ENCODE assay signal across 8 cellular contexts in genomic region chrX:153609917-153610833, GRCh38. TPM values are rescaled to one million over a fixed set of nuclear protein-coding genes. Genes with fewer than 3 reads are reported as not detected.
DNase-seq lines count a peak whose midpoint lies in the region; ATAC-seq and TF ChIP-seq lines count a peak whose summit lies in the region.

No MANE protein-coding gene starts in this region.

- no peak overlapping the region for H3K27ac ChIP-seq in HCT116 (ENCODE audit: low read depth, low read length)
- peak overlapping the region in 57 of 59 donors; percentile 29 to 90 (median 78) for H3K27ac ChIP-seq in dorsolateral prefrontal cortex
- no peak overlapping the region for H3K27ac ChIP-seq in lung (ENCODE audit: low read depth in 1 of 2, low read length in 1 of 2)

- RAD21 ChIA-PET in HCT116 (lab: Charles Lee; ENCODE audit: low non-redundant PET in 1 of 2, low total read pairs in 2 of 2, uncharacterized antibody in 2 of 2, unreplicated experiment in 2 of 2): no interaction called here

- H3K27me3 ChIP-seq in HCT116 (ENCODE audit: insufficient read depth, low read length) (no peaks in the 10 kb centered on the region), dorsolateral prefrontal cortex (peaks cover 0 to 63% (median 8%) of the 10 kb centered on the region in 45 donors), lung (ENCODE audit: control insufficient read depth, insufficient read depth) (peaks cover 3% of the 10 kb centered on the region)

- no peaks in the 10 kb centered on the region for H3K4me1 Mint-ChIP-seq in Calu3 (ENCODE audit: low read depth, unreplicated experiment)
- peaks cover 10% of the 10 kb centered on the region for H3K4me1 Mint-ChIP-seq in activated CD8-positive, alpha-beta T cell treated with anti-CD3 and anti-CD28 coated beads, Interleukin-2, amount 10 ng/mL, durations not matched to agents 7 days and 5 days (ENCODE audit: low read depth)

- no peaks in the 10 kb centered on the region for H4K20me1 ChIP-seq in HCT116 (ENCODE audit: insufficient read depth)

- no peaks in the 10 kb centered on the region for H3K9me3 Mint-ChIP-seq in Calu3 (ENCODE audit: low read depth, unreplicated experiment)
- no peaks in the 10 kb centered on the region for H3K9me3 Mint-ChIP-seq in activated CD8-positive, alpha-beta T cell treated with anti-CD3 and anti-CD28 coated beads, Interleukin-2, amount 10 ng/mL, durations not matched to agents 7 days and 5 days (ENCODE audit: insufficient read depth)

- no peak for TF ChIP-seq POLR2A in HCT116 (IDR thresholded peaks at IDR 0.05; ENCODE audit: borderline replicate concordance, extremely low read depth, insufficient read depth, insufficient read length)

- H3K9me3 ChIP-seq in HCT116 (ENCODE audit: control insufficient read depth in 1 of 2, insufficient read depth in 1 of 2, low read depth in 1 of 2, low read length in 2 of 2) (no peaks in the 10 kb centered on the region), lung (ENCODE audit: control insufficient read depth in 2 of 2, insufficient read depth in 1 of 2, low read length in 1 of 2) (peaks cover 0 to 6% of the 10 kb centered on the region in 2 donors)

- H3K4me1 ChIP-seq in HCT116 (ENCODE audit: control insufficient read depth in 1 of 2, insufficient read depth in 2 of 2, low read length in 2 of 2) (no peaks in the 10 kb centered on the region), lung (ENCODE audit: control insufficient read depth in 2 of 2, insufficient read depth in 2 of 2, low read length in 2 of 2) (no peaks in the 10 kb centered on the region)

- POLR2A ChIA-PET in HCT116 (lab: Charles Lee): no interaction called here
- POLR2A ChIA-PET in activated CD8-positive, alpha-beta T cell treated with anti-CD3 and anti-CD28 coated beads, Interleukin-2, amount 10 ng/mL, durations not matched to agents 7 days and 5 days (lab: Charles Lee): no interaction called here

- CTCF ChIA-PET in Calu3 (lab: Charles Lee) (interaction anchor here (1.5 kb wide), 2 partner anchors 39 to 58 kb away, joined by 4 read pairs; no protein-coding TSS in a partner anchor), HCT116 (lab: Charles Lee) (interaction anchor here (0.7 kb wide), 1 partner anchor 57 kb away, joined by 3 read pairs; no protein-coding TSS in a partner anchor)
- CTCF ChIA-PET in activated CD8-positive, alpha-beta T cell treated with anti-CD3 and anti-CD28 coated beads, Interleukin-2, amount 10 ng/mL, durations not matched to agents 7 days and 5 days (lab: Charles Lee): interaction anchor here (0.6 to 2.2 kb wide), 11 partner anchors 10 to 59 kb away, joined by 3 to 12 read pairs (median 4); partner anchors contain the start of genes CCNQ and DUSP9

- TF ChIP-seq RAD21 in HCT116 (IDR thresholded peaks at IDR 0.05; ENCODE audit: low read depth): peak; percentile 62

- H3K4me2 ChIP-seq in HCT116 (ENCODE audit: low read length): no peak overlapping the region

- H2AFZ ChIP-seq in HCT116 (ENCODE audit: low read depth, low read length, poor library complexity, severe bottlenecking): no peak overlapping the region

- no peak overlapping the region for H3K9ac ChIP-seq in HCT116 (ENCODE audit: low read length)

- H3K4me3 Mint-ChIP-seq in Calu3 (ENCODE audit: low read depth, unreplicated experiment): peak overlapping the region; percentile 64
- peak overlapping the region; percentile 51 for H3K4me3 Mint-ChIP-seq in activated CD8-positive, alpha-beta T cell treated with anti-CD3 and anti-CD28 coated beads, Interleukin-2, amount 10 ng/mL, durations not matched to agents 7 days and 5 days

- H3K4me3 ChIP-seq in HCT116 (replicated peaks in 1 of 2; ENCODE audit: low read depth in 1 of 2, low read length in 2 of 2) (no peak overlapping the region), dorsolateral prefrontal cortex (peak overlapping the region; percentile 31 to 69 (median 52)), lung (no peak overlapping the region)

- WGBS in lung, 2 donors: 8 to 34% methylated on average over 35 to 63 of the region's 63 CpGs

- no peaks in the 10 kb centered on the region for H3K79me2 ChIP-seq in HCT116 (ENCODE audit: insufficient read depth, low read length)

- H3K27ac Mint-ChIP-seq in Calu3 (ENCODE audit: unreplicated experiment): no peak overlapping the region
- H3K27ac Mint-ChIP-seq in activated CD8-positive, alpha-beta T cell treated with anti-CD3 and anti-CD28 coated beads, Interleukin-2, amount 10 ng/mL, durations not matched to agents 7 days and 5 days: no peak overlapping the region

- no peaks in the 10 kb centered on the region for H3K36me3 ChIP-seq in HCT116 (ENCODE audit: control insufficient read depth in 1 of 2, insufficient read depth in 2 of 2, low read length in 2 of 2)
- no peaks in the 10 kb centered on the region for H3K36me3 ChIP-seq in lung (ENCODE audit: control insufficient read depth in 2 of 2, insufficient read depth in 2 of 2, low read length in 2 of 2)

- H3K27me3 Mint-ChIP-seq in Calu3 (ENCODE audit: unreplicated experiment): peaks cover 72% of the 10 kb centered on the region
- H3K27me3 Mint-ChIP-seq in activated CD8-positive, alpha-beta T cell treated with anti-CD3 and anti-CD28 coated beads, Interleukin-2, amount 10 ng/mL, durations not matched to agents 7 days and 5 days (ENCODE audit: low read depth): peaks cover 7% of the 10 kb centered on the region

- DNase-seq in Calu3 (peak; percentile 78), HCT116 (ENCODE audit: low read depth, low spot score) (peak; percentile 28), NCI-H2227 treated with DMSO at 0.1 percent for 48 hours (lab: John Stamatoyannopoulos, UW) (peak; percentile 72), dorsolateral prefrontal cortex (peak; percentile 67 to 85 (median 80)), lung (ENCODE audit: low spot score) (peak; percentile 62)
- DNase-seq in activated CD8-positive, alpha-beta T cell treated with anti-CD3 and anti-CD28 coated beads, Interleukin-2, amount 10 ng/mL, durations not matched to agents 7 days and 5 days: peak; percentile 76
- peak; percentile 62 to 70 (median 66) for DNase-seq in stimulated activated CD4-positive, alpha-beta T cell treated with anti-CD3 and anti-CD28 coated beads, TNF-alpha, amount 100 ng/mL, for 4 hours (ENCODE audit: low read depth in 3 of 3)

- no peaks in the 10 kb centered on the region for H3K9me2 ChIP-seq in HCT116 (ENCODE audit: insufficient read depth)

- H3K36me3 Mint-ChIP-seq in Calu3 (ENCODE audit: insufficient read depth, unreplicated experiment): peaks cover 5% of the 10 kb centered on the region
- no peaks in the 10 kb centered on the region for H3K36me3 Mint-ChIP-seq in activated CD8-positive, alpha-beta T cell treated with anti-CD3 and anti-CD28 coated beads, Interleukin-2, amount 10 ng/mL, durations not matched to agents 7 days and 5 days (ENCODE audit: low read depth)

- BruUV-seq in Calu3 (replicated peaks; lab: Mats Ljungman, UMichigan) (no TSS peak), HCT116 (replicated peaks; lab: Mats Ljungman, UMichigan) (no TSS peak)

- ATAC-seq in HCT116 (peak; percentile 99), lung (ENCODE audit: insufficient read depth, low FRiP score) (peak; percentile 86), HG02938 (IDR thresholded peaks at IDR 0.05; ENCODE audit: unreplicated experiment) (no peak)
- ATAC-seq in activated CD8-positive, alpha-beta T cell treated with anti-CD3 and anti-CD28 coated beads, Interleukin-2, amount 10 ng/mL, durations not matched to agents 7 days and 5 days: peak; percentile 97

- intact Hi-C loops in Calu3 (cut with micrococcal nuclease; ENCODE audit: unreplicated experiment): no loop called here
- intact Hi-C loops in HCT116 (cut with micrococcal nuclease): loop anchor here (10.0 kb wide), 1 partner anchor 55 kb away; no protein-coding TSS in a partner anchor
- intact Hi-C loops in dorsolateral prefrontal cortex (cut with DNase I): loop anchor here (1.0 to 10.0 kb wide), 3 partner anchors 53 to 345 kb away; no protein-coding TSS in a partner anchor

- TF ChIP-seq CTCF in Calu3 (IDR thresholded peaks at IDR 0.05; ENCODE audit: unreplicated experiment): peak; percentile 90
- TF ChIP-seq CTCF in HCT116 (IDR thresholded peaks at IDR 0.05 in 2 of 3, conservative IDR thresholded peaks at IDR 0.05 in 1 of 3; ENCODE audit: borderline replicate concordance in 1 of 3, insufficient read depth in 1 of 3, low read depth in 2 of 3, low read length in 2 of 3): peak; percentile 51 to 73 (median 65); a peak in 5 of 6 replicates
- peak; percentile 61 to 90 (median 77) for TF ChIP-seq CTCF in dorsolateral prefrontal cortex (IDR thresholded peaks at IDR 0.05 in 54 of 56, conservative IDR thresholded peaks at IDR 0.05 in 2 of 56; ENCODE audit: low read depth in 1 of 56, partially characterized antibody in 56 of 56)
- peak; percentile 35 for TF ChIP-seq CTCF in lung (IDR thresholded peaks at IDR 0.05; ENCODE audit: control extremely low read depth, extremely low read depth)

TF ChIP-seq in HCT116, 20 proteins besides CTCF, POLR2A, EP300 and RAD21:
- no peak for TF ChIP-seq ELF1 (IDR thresholded peaks at IDR 0.05; ENCODE audit: borderline replicate concordance, low read depth)
- peak; percentile 37 for TF ChIP-seq TCF7L2 (IDR thresholded peaks at IDR 0.05; ENCODE audit: borderline replicate concordance, extremely low read depth, insufficient read depth, insufficient read length)
- no peak for TF ChIP-seq SRF (IDR thresholded peaks at IDR 0.05; ENCODE audit: low read depth)
- TF ChIP-seq MAX (IDR thresholded peaks at IDR 0.05): peak; percentile 85

RNA-seq across cellular contexts. Expression of gene CCNQ, which starts 11.2 kb away (rescaled TPM):
- 17.8 and 18.9 TPM in 2 replicates for total RNA-seq in Calu3 (2022)
- total RNA-seq in HCT116 (2021; ENCODE audit: unreplicated experiment): 20.3 TPM
- polyA plus RNA-seq in HCT116 (2012): 20.2 and 20.9 TPM in 2 replicates
- total RNA-seq in activated CD8-positive, alpha-beta T cell treated with anti-CD3 and anti-CD28 coated beads, Interleukin-2, amount 10 ng/mL, durations not matched to agents 7 days and 5 days: 10 to 100 TPM; 23.9 to 24.5 TPM
- total RNA-seq in dorsolateral prefrontal cortex: 10 to 100 TPM; 15.7 to 45.8 (median 28.2) TPM
- 10 to 100 TPM; 14.2 to 20.2 TPM for total RNA-seq in lung
- polyA plus RNA-seq in lung: 10 to 100 TPM; 29.6 to 46.4 TPM

RNA-seq across cellular contexts. Expression of gene DUSP9, which starts 36.8 kb away (rescaled TPM):
- 0.19 and 0.27 TPM in 2 replicates for total RNA-seq in Calu3 (2022)
- 14.2 TPM for total RNA-seq in HCT116 (2021; ENCODE audit: unreplicated experiment)
- polyA plus RNA-seq in HCT116 (2012): 10.5 and 10.6 TPM in 2 replicates
- not detected for total RNA-seq in activated CD8-positive, alpha-beta T cell treated with anti-CD3 and anti-CD28 coated beads, Interleukin-2, amount 10 ng/mL, durations not matched to agents 7 days and 5 days
- total RNA-seq in dorsolateral prefrontal cortex: 10 to 100 TPM in 2 of 120 experiments, 1 to 10 TPM in 117, under 1 TPM in 1; 0.93 to 13.7 (median 3.5) TPM
- total RNA-seq in lung: under 1 TPM; 0.28 to 0.55 TPM
- under 1 TPM; 0.10 to 0.17 TPM for polyA plus RNA-seq in lung

Comparison
In these comparisons a context has a peak if more than half of its experiments do, and no peak if none do; other contexts are left out.
1. DNase-seq: peak in every context shown above with its lines; median percentile 80 in dorsolateral prefrontal cortex; 78 in Calu3; 76 in activated CD8-positive, alpha-beta T cell treated with anti-CD3 and anti-CD28 coated beads, Interleukin-2, amount 10 ng/mL, durations not matched to agents 7 days and 5 days; 72 in NCI-H2227 treated with DMSO at 0.1 percent for 48 hours; 66 in stimulated activated CD4-positive, alpha-beta T cell treated with anti-CD3 and anti-CD28 coated beads, TNF-alpha, amount 100 ng/mL, for 4 hours; 62 in lung; 28 in HCT116.
2. CTCF ChIP-seq: peak in every context shown above with its lines; median percentile 90 in Calu3; 77 in dorsolateral prefrontal cortex; 65 in HCT116; 35 in lung.
3. H3K27ac ChIP-seq: peak in dorsolateral prefrontal cortex (57 of 59); none in HCT116 (single experiment) and lung (0 of 2).
4. H3K4me3 ChIP-seq: peak in dorsolateral prefrontal cortex (59 of 59); none in HCT116 (0 of 2) and lung (single experiment).